Comparison of ENCODE assay signal across 12 cellular contexts in genomic region chr11:9855579-9856260, GRCh38.
A peak's percentile ranks its signal among the peaks of the same experiment; 100 is the strongest.
DNase-seq lines count a peak whose midpoint lies in the region; ATAC-seq and TF ChIP-seq lines count a peak whose summit lies in the region.
"Had no signal": no experiment of that assay in that cellular context is flagged by ENCODE, and none has a peak within 500 bp of the region (broad histone marks: within the 10 kb centered on the region; RNA-seq: fewer than 3 reads in every experiment).

No MANE protein-coding gene starts in this region.

- no peak for TF ChIP-seq CTCF in colonic mucosa (IDR thresholded peaks at IDR 0.05)

- intact Hi-C loops in colonic mucosa (cut with DNase I) = no loop called here

- no peaks in the 10 kb centered on the region for H3K27me3 ChIP-seq in colonic mucosa
- H3K27me3 ChIP-seq: MG63, uterus had no signal

- H3K27ac ChIP-seq in colonic mucosa = no peak overlapping the region
- H3K27ac ChIP-seq: parathyroid adenoma, uterus had no signal

- peak; percentile 67 for ATAC-seq in GM21390 (IDR thresholded peaks at IDR 0.05; ENCODE audit: unreplicated experiment)

- peaks cover 6% of the 10 kb centered on the region for H3K4me1 ChIP-seq in colonic mucosa
- H3K4me1 ChIP-seq: parathyroid adenoma, uterus had no signal

- DNase-seq in AG20443 (ENCODE audit: low spot score) (peak; percentile 62), NCI-H526 (lab: John Stamatoyannopoulos, UW) (peak; percentile 44 to 45), iris pigment epithelial cell (ENCODE audit: low read depth) (peak; percentile 68), T1000 (lab: John Stamatoyannopoulos, UW) (no peak), colonic mucosa (no peak), NCI-H1048 (lab: John Stamatoyannopoulos, UW) (no peak)
- no peak for DNase-seq in stimulated activated naive CD4-positive, alpha-beta T cell treated with Interleukin-2 at 50 U/mL for 16 hours (lab: John Stamatoyannopoulos, UW)
- DNase-seq: activated CD4-positive, CD25-positive, alpha-beta regulatory T cell treated with anti-CD3 and anti-CD28 coated beads, Interleukin-2, amount 50 U/mL, for 72 hours; MG63; uterus had no signal

- H3K36me3 ChIP-seq in colonic mucosa = no peaks in the 10 kb centered on the region
- H3K36me3 ChIP-seq: uterus had no signal

- H3K4me3 ChIP-seq in colonic mucosa = no peak overlapping the region
- H3K4me3 ChIP-seq: MG63, uterus had no signal

- H3K9me3 ChIP-seq in colonic mucosa = no peaks in the 10 kb centered on the region
- H3K9me3 ChIP-seq: MG63, uterus had no signal

- no peak overlapping the region for H3K9ac ChIP-seq in colonic mucosa (ENCODE audit: low read depth in 2 of 2, low read length in 2 of 2)
- H3K9ac ChIP-seq: parathyroid adenoma had no signal

Comparison
In these comparisons a context has a peak if more than half of its experiments do, and no peak if none do; other contexts are left out.
1. DNase-seq: peak in AG20443 (single experiment), NCI-H526 (2 of 2) and iris pigment epithelial cell (single experiment); none in T1000 (single experiment), colonic mucosa (single experiment), stimulated activated naive CD4-positive, alpha-beta T cell treated with Interleukin-2 at 50 U/mL for 16 hours (single experiment) and NCI-H1048 (single experiment).